ENCODE assay signal across 9 cellular contexts in the genomic region with DNA sequence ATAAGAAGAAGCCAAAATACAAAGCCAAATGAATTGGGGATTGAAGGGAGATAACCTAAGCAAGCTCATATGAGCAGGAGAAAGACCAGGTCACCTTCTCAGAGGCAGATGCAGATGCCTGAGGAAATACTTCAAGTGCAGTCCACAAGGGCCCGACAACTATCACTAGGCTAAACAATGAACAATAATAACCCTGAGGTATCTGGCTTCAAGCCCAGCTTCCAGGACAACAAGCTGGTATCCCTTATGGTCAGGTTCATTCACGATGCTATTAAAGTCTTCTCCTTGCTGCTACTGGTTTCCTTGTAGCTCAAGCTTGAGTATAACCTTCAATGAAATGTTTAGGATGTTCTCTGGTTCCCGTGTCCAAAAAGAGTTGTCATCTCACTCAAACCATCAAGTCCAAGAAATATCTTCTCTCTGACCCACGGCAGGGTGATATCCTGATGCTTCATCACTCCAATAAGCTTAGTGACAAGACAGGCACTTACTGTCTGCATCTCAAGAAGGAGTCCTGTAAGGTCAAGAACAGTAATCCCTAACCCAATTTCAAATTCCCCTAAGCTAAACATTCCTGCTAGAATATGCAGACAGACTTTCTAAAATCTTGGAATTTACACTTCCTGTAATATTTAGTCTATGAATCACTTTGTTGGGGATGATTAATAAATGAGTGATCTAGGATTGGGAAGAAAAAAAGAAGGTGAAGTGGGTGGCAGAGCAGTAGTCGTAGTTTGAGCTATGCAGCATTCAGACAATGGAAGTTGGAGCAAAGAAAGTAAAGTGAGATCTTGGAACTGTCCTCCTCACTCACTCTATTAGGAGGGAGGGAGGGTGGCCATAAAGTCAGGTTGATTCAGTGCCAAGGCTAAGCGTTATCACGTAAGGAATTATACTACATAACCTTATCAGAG. TPM values are rescaled to one million over a fixed set of nuclear protein-coding genes. Genes with fewer than 3 reads are reported as not detected.
DNase-seq lines count a peak whose midpoint lies in the region; ATAC-seq and TF ChIP-seq lines count a peak whose summit lies in the region.
"Had no signal": no experiment of that assay in that cellular context is flagged by ENCODE, and none has a peak within 500 bp of the region (broad histone marks: within the 10 kb centered on the region; RNA-seq: fewer than 3 reads in every experiment).

No MANE protein-coding gene starts in this region.

- DNase-seq in AG20443 (ENCODE audit: low spot score) (peak; percentile 49), HPDE6-E6E7 (ENCODE audit: extremely low spot score) (peak; percentile 12), SW 1271 (lab: John Stamatoyannopoulos, UW) (peak; percentile 73 to 91), hepatocyte (ENCODE audit: low spot score) (peak; percentile 42)
- DNase-seq in stimulated activated CD4-positive, alpha-beta T cell treated with anti-CD3 and anti-CD28 coated beads, Interleukin-1b, Interleukin-23, amount 100 ng/mL, for 48 hours, result no peak
- no peak for DNase-seq in activated naive CD4-positive, alpha-beta T cell treated with anti-CD3 and anti-CD28 coated beads, Interleukin-2, amount 50 U/mL, for 72 hours (ENCODE audit: low spot score in 2 of 2)
- DNase-seq in naive thymus-derived CD4-positive, alpha-beta T cell, result no peak

- no peaks in the 10 kb centered on the region for H4K20me1 ChIP-seq in hepatocyte (ENCODE audit: insufficient read depth, poor library complexity, severe bottlenecking)

- H3K4me1 Mint-ChIP-seq in naive thymus-derived CD4-positive, alpha-beta T cell, result peaks cover 0 to 24% (median 13%) of the 10 kb centered on the region in 7 donors

- CTCF ChIA-PET in naive thymus-derived CD4-positive, alpha-beta T cell (lab: Charles Lee), result interaction anchor here (0.7 kb wide), 2 partner anchors 41 to 122 kb away, joined by 3 read pairs; no protein-coding TSS in a partner anchor

- H3K4me1 ChIP-seq in hepatocyte (ENCODE audit: insufficient read depth), result peaks cover 8% of the 10 kb centered on the region
- peaks cover 0 to 5% of the 10 kb centered on the region in 2 donors for H3K4me1 ChIP-seq in naive thymus-derived CD4-positive, alpha-beta T cell (ENCODE audit: control insufficient read depth in 2 of 2, insufficient read depth in 2 of 2, low read length in 2 of 2)

- no peak overlapping the region for H2AFZ ChIP-seq in hepatocyte

- no peak for TF ChIP-seq CTCF in hepatocyte (IDR thresholded peaks at IDR 0.05; ENCODE audit: poor library complexity)

- H3K36me3 Mint-ChIP-seq in activated naive CD4-positive, alpha-beta T cell treated with anti-CD3 and anti-CD28 coated beads, Interleukin-2, amount 50 U/mL, for 72 hours, result no peaks in the 10 kb centered on the region
- no peaks in the 10 kb centered on the region for H3K36me3 Mint-ChIP-seq in naive thymus-derived CD4-positive, alpha-beta T cell

- peak overlapping the region; percentile 18 for H3K4me2 ChIP-seq in hepatocyte

- no peaks in the 10 kb centered on the region for H3K79me2 ChIP-seq in hepatocyte

- no peaks in the 10 kb centered on the region for H3K36me3 ChIP-seq in hepatocyte (replicated peaks; ENCODE audit: insufficient read depth, low read depth)
- no peaks in the 10 kb centered on the region for H3K36me3 ChIP-seq in naive thymus-derived CD4-positive, alpha-beta T cell (ENCODE audit: control insufficient read depth in 2 of 3, insufficient read depth in 3 of 3, low read length in 3 of 3)

- no peaks in the 10 kb centered on the region for H3K9me3 Mint-ChIP-seq in activated naive CD4-positive, alpha-beta T cell treated with anti-CD3 and anti-CD28 coated beads, Interleukin-2, amount 50 U/mL, for 72 hours
- H3K9me3 Mint-ChIP-seq in naive thymus-derived CD4-positive, alpha-beta T cell, result no peaks in the 10 kb centered on the region

- intact Hi-C loops in naive thymus-derived CD4-positive, alpha-beta T cell (cut with micrococcal nuclease), result no loop called here

- H3K27me3 ChIP-seq in hepatocyte, result no peaks in the 10 kb centered on the region
- H3K27me3 ChIP-seq in naive thymus-derived CD4-positive, alpha-beta T cell (ENCODE audit: control insufficient read depth in 2 of 2, insufficient read depth in 2 of 2, low read length in 2 of 2), result no peaks in the 10 kb centered on the region

- 61% methylated on average over 7 of the region's 7 CpGs for WGBS in hepatocyte (ENCODE audit: low lambda C conversion rate, missing lambda C conversion rate)

- peaks cover 0 to 28% (median 8%) of the 10 kb centered on the region in 5 donors for H3K27me3 Mint-ChIP-seq in naive thymus-derived CD4-positive, alpha-beta T cell

- H3K9me2 ChIP-seq in hepatocyte (replicated peaks; ENCODE audit: insufficient read depth), result no peaks in the 10 kb centered on the region

- H3K27ac ChIP-seq in hepatocyte, result peak overlapping the region; percentile 13
- no peak overlapping the region for H3K27ac ChIP-seq in naive thymus-derived CD4-positive, alpha-beta T cell (ENCODE audit: low read depth, low read length)
- H3K27ac ChIP-seq: coronary artery had no signal

- POLR2A ChIA-PET in naive thymus-derived CD4-positive, alpha-beta T cell (lab: Charles Lee), result interaction anchor here (0.5 kb wide), 1 partner anchor 371 kb away, joined by 6 read pairs; no protein-coding TSS in a partner anchor

- H3K27ac Mint-ChIP-seq in activated naive CD4-positive, alpha-beta T cell treated with anti-CD3 and anti-CD28 coated beads, Interleukin-2, amount 50 U/mL, for 72 hours, result no peak overlapping the region
- H3K27ac Mint-ChIP-seq in naive thymus-derived CD4-positive, alpha-beta T cell, result no peak overlapping the region

- no peak overlapping the region for H3K4me3 Mint-ChIP-seq in naive thymus-derived CD4-positive, alpha-beta T cell

- no peaks in the 10 kb centered on the region for H3K9me3 ChIP-seq in hepatocyte (ENCODE audit: low read depth)
- H3K9me3 ChIP-seq in naive thymus-derived CD4-positive, alpha-beta T cell (ENCODE audit: control insufficient read depth in 2 of 3, low read length in 3 of 3), result no peaks in the 10 kb centered on the region

- no peak overlapping the region for H3K4me3 ChIP-seq in hepatocyte
- H3K4me3 ChIP-seq in naive thymus-derived CD4-positive, alpha-beta T cell (ENCODE audit: low read length), result no peak overlapping the region
- H3K4me3 ChIP-seq: coronary artery had no signal

- no peak for ATAC-seq in activated naive CD4-positive, alpha-beta T cell treated with anti-CD3 and anti-CD28 coated beads, Interleukin-2, amount 50 U/mL, for 72 hours
- ATAC-seq in GM18519 (IDR thresholded peaks at IDR 0.05; ENCODE audit: low FRiP score, unreplicated experiment), result no peak
- ATAC-seq in naive thymus-derived CD4-positive, alpha-beta T cell, result no peak

RNA-seq across cellular contexts. Expression of a gene that starts 33.1 kb away (rescaled TPM):
- total RNA-seq in hepatocyte, result 19.2 and 29.0 TPM in 2 replicates
- polyA plus RNA-seq in hepatocyte, result 23.0 and 26.5 TPM in 2 replicates
- total RNA-seq in activated naive CD4-positive, alpha-beta T cell treated with anti-CD3 and anti-CD28 coated beads, Interleukin-2, amount 50 U/mL, for 72 hours, result 1 to 10 TPM; 2.9 to 3.3 TPM
- total RNA-seq in naive thymus-derived CD4-positive, alpha-beta T cell, result 1 to 10 TPM in 4 of 5 experiments, under 1 TPM in 1; 0.81 to 3.5 (median 2.3) TPM
- polyA plus RNA-seq in naive thymus-derived CD4-positive, alpha-beta T cell, result 1 to 10 TPM; 1.1 to 1.3 TPM

Comparison
In these comparisons a context has a peak if more than half of its experiments do, and no peak if none do; other contexts are left out.
1. DNase-seq: peak in AG20443 (single experiment), HPDE6-E6E7 (single experiment), SW 1271 (2 of 2) and hepatocyte (single experiment); none in stimulated activated CD4-positive, alpha-beta T cell treated with anti-CD3 and anti-CD28 coated beads, Interleukin-1b, Interleukin-23, amount 100 ng/mL, for 48 hours (single experiment), activated naive CD4-positive, alpha-beta T cell treated with anti-CD3 and anti-CD28 coated beads, Interleukin-2, amount 50 U/mL, for 72 hours (0 of 2) and naive thymus-derived CD4-positive, alpha-beta T cell (0 of 9).